8 cellular contexts compared by ENCODE assay signal in genomic region chr19:40778865-40779284, GRCh38. TPM values are rescaled to one million over a fixed set of nuclear protein-coding genes. Genes with fewer than 3 reads are reported as not detected.
DNase-seq lines count a peak whose midpoint lies in the region; ATAC-seq and TF ChIP-seq lines count a peak whose summit lies in the region.

No MANE protein-coding gene starts in this region.

- dilution Hi-C loops in mammary epithelial cell (cut with HindIII; ENCODE audit: low sequenced_read_pairs): loop anchor here (5.0 kb wide), 1 partner anchor 72 kb away; no protein-coding TSS in a partner anchor

- H3K4me3 ChIP-seq in ACC112 (ENCODE audit: low read depth, low read length): peak overlapping the region; percentile 93
- H3K4me3 ChIP-seq in mammary epithelial cell (replicated peaks in 1 of 3; ENCODE audit: insufficient read depth in 1 of 3, low read depth in 2 of 3, low read length in 3 of 3): peak overlapping the region; percentile 57 to 89 (median 60)
- H3K4me3 ChIP-seq in mucosa of rectum (ENCODE audit: low read length in 2 of 2): peak overlapping the region; percentile 87 to 98

- no peaks in the 10 kb centered on the region for H3K27me3 ChIP-seq in ACC112 (ENCODE audit: insufficient read depth, low read length)
- H3K27me3 ChIP-seq in mammary epithelial cell (ENCODE audit: insufficient read depth, low read length): no peaks in the 10 kb centered on the region
- no peaks in the 10 kb centered on the region for H3K27me3 ChIP-seq in mucosa of rectum (ENCODE audit: control insufficient read depth in 2 of 2, insufficient read depth in 2 of 2, low read length in 2 of 2)

- H3K79me2 ChIP-seq in ACC112 (ENCODE audit: control insufficient read depth, insufficient read depth, low read length, unreplicated experiment) (no peaks in the 10 kb centered on the region), mammary epithelial cell (ENCODE audit: insufficient read depth, low read length) (peaks cover 29% of the 10 kb centered on the region)

- DNase-seq in mammary epithelial cell (no peak), SW 1271 (lab: John Stamatoyannopoulos, UW) (no peak), amygdala (lab: John Stamatoyannopoulos, UW) (no peak), NCI-H774 (lab: John Stamatoyannopoulos, UW) (no peak)

- H3K27ac ChIP-seq in ACC112 (ENCODE audit: low read depth, low read length) (peak overlapping the region; percentile 93), KOPT-K1 (ENCODE audit: low read depth, low read length, poor library complexity, severe bottlenecking) (peak overlapping the region; percentile 98), mammary epithelial cell (ENCODE audit: insufficient read depth, low read depth, low read length) (peak overlapping the region; percentile 99), mucosa of rectum (ENCODE audit: low read depth in 2 of 2, low read length in 2 of 2) (peak overlapping the region; percentile 99 to 100)

- no peaks in the 10 kb centered on the region for H4K20me1 ChIP-seq in mammary epithelial cell (ENCODE audit: insufficient read depth, low read length)

- 39% methylated on average over 4 of the region's 5 CpGs for WGBS in mammary epithelial cell (ENCODE audit: low coverage, missing lambda C conversion rate)

- CTCF ChIA-PET in mammary epithelial cell (lab: Charles Lee; ENCODE audit: low non-redundant PET): no interaction called here

- no peak for TF ChIP-seq CTCF in mammary epithelial cell (conservative IDR thresholded peaks at IDR 0.05 in 1 of 2, IDR thresholded peaks at IDR 0.05 in 1 of 2; ENCODE audit: extremely low read depth in 1 of 2, insufficient read depth in 1 of 2, low read depth in 1 of 2, low read length in 2 of 2)

- no peaks in the 10 kb centered on the region for H3K9me3 ChIP-seq in KOPT-K1 (ENCODE audit: insufficient read depth, low read length, poor library complexity, severe bottlenecking)
- no peaks in the 10 kb centered on the region for H3K9me3 ChIP-seq in mammary epithelial cell (replicated peaks; ENCODE audit: insufficient read depth, low read length)
- no peaks in the 10 kb centered on the region for H3K9me3 ChIP-seq in mucosa of rectum (ENCODE audit: control insufficient read depth in 2 of 2, low read length in 2 of 2)

- intact Hi-C loops in mammary epithelial cell (cut with micrococcal nuclease): loop anchor here (1.0 kb wide), 2 partner anchors 19 to 28 kb away; partner anchors contain the start of gene SNRPA

- in situ Hi-C loops in mammary epithelial cell (cut with MboI; ENCODE audit: low sequenced_read_pairs in 2 of 2): no loop called here

- no peak overlapping the region for H3K9ac ChIP-seq in mammary epithelial cell (ENCODE audit: insufficient read depth, low read length)
- peak overlapping the region; percentile 81 to 91 for H3K9ac ChIP-seq in mucosa of rectum (ENCODE audit: low read depth in 1 of 2, low read length in 2 of 2)

- H2AFZ ChIP-seq in ACC112 (ENCODE audit: low read length, unreplicated experiment) (peak overlapping the region; percentile 85), mammary epithelial cell (ENCODE audit: low read depth, low read length) (peak overlapping the region; percentile 79)

- H3K4me1 ChIP-seq in ACC112 (ENCODE audit: control insufficient read depth, insufficient read depth, low read length, unreplicated experiment) (peaks cover 7% of the 10 kb centered on the region), mammary epithelial cell (ENCODE audit: insufficient read depth, low read length) (peaks cover 27% of the 10 kb centered on the region), mucosa of rectum (ENCODE audit: control insufficient read depth in 2 of 2, insufficient read depth in 2 of 2, low read length in 2 of 2) (peaks cover 11 to 15% of the 10 kb centered on the region in 2 donors)

- ATAC-seq in HG03457 (IDR thresholded peaks at IDR 0.05; ENCODE audit: unreplicated experiment): no peak

- H3K4me2 ChIP-seq in mammary epithelial cell (ENCODE audit: insufficient read depth, low read depth, low read length): peak overlapping the region; percentile 89

- no TSS peak for BruUV-seq in mammary epithelial cell (replicated peaks; lab: Mats Ljungman, UMichigan)

- H3K36me3 ChIP-seq in ACC112 (ENCODE audit: insufficient read depth, low read length): no peaks in the 10 kb centered on the region
- peaks cover 6% of the 10 kb centered on the region; the same call in 1 of the 2 replicates for H3K36me3 ChIP-seq in KOPT-K1 (ENCODE audit: insufficient read depth, low read length)
- no peaks in the 10 kb centered on the region for H3K36me3 ChIP-seq in mammary epithelial cell (ENCODE audit: insufficient read depth, low read length)
- H3K36me3 ChIP-seq in mucosa of rectum (ENCODE audit: control insufficient read depth in 2 of 2, insufficient read depth in 2 of 2, low read length in 2 of 2): peaks cover 0 to 5% of the 10 kb centered on the region in 2 donors

RNA-seq across cellular contexts. Expression of gene RAB4B, which starts 0.8 kb away (rescaled TPM):
- 10 to 100 TPM in 1 of 2 donors, 1 to 10 TPM in 1; 9.0 to 23.5 TPM for total RNA-seq in mammary epithelial cell
- polyA plus RNA-seq in mammary epithelial cell: 10.0 TPM
- polyA minus RNA-seq in mammary epithelial cell: 12.0 TPM

RNA-seq across cellular contexts. Expression of gene MIA, which starts 3.6 kb away (rescaled TPM):
- 100 to 1,000 TPM; 106 to 107 TPM for total RNA-seq in mammary epithelial cell
- 166 TPM for polyA plus RNA-seq in mammary epithelial cell
- 99.5 TPM for polyA minus RNA-seq in mammary epithelial cell

RNA-seq across cellular contexts. Expression of gene EGLN2, which starts 20.1 kb away (rescaled TPM):
- total RNA-seq in mammary epithelial cell: 10 to 100 TPM; 59.7 to 82.3 TPM
- polyA plus RNA-seq in mammary epithelial cell: 46.7 TPM
- 134 TPM for polyA minus RNA-seq in mammary epithelial cell

RNA-seq across cellular contexts. Expression of gene SNRPA, which starts 27.9 kb away (rescaled TPM):
- total RNA-seq in mammary epithelial cell: 10 to 100 TPM; 28.2 to 99.3 TPM
- polyA plus RNA-seq in mammary epithelial cell: 117 TPM
- 257 TPM for polyA minus RNA-seq in mammary epithelial cell

RNA-seq across cellular contexts. Expression of gene ACTMAP, which starts 28.6 kb away (rescaled TPM):
- 10 to 100 TPM in 1 of 2 donors, 1 to 10 TPM in 1; 1.0 to 15.2 TPM for total RNA-seq in mammary epithelial cell
- polyA plus RNA-seq in mammary epithelial cell: 3.2 TPM
- polyA minus RNA-seq in mammary epithelial cell: 6.4 TPM
